ENCODE assay signal across 8 cellular contexts in the genomic region with DNA sequence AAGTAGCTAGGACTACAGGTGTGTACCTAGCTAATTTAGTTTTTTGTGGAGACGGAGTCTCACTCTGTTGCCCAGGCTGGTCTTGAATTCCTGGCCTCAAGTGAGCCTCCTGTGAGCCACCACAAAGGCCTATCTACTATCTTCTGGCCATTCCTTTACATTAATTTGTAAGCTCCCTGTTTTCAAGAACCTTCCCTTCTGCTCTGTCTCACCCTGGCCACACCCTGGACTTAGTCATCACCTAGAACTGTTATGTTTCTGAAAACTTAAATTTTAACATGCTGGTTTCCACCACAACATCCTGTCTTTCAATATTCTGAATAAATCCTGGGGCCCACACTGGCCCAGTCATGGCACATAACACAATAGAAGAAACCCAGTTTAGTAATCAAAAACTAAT. TPM values are rescaled to one million over a fixed set of nuclear protein-coding genes. Genes with fewer than 3 reads are reported as not detected.
DNase-seq lines count a peak whose midpoint lies in the region; ATAC-seq, FAIRE-seq and TF ChIP-seq lines count a peak whose summit lies in the region.

No MANE protein-coding gene starts in this region.

- TF ChIP-seq CTCF in Loucy (conservative IDR thresholded peaks at IDR 0.05; ENCODE audit: low read length) (no peak), mesothelial cell of epicardium (IDR thresholded peaks at IDR 0.05; ENCODE audit: unreplicated experiment) (no peak)

- H3K27me3 Mint-ChIP-seq in naive B cell (no peaks in the 10 kb centered on the region), mesothelial cell of epicardium (ENCODE audit: low read depth) (no peaks in the 10 kb centered on the region)

- peak overlapping the region; percentile 27; the same call in 1 of the 2 replicates for H2AFZ ChIP-seq in Loucy (ENCODE audit: low read length)

- no peaks in the 10 kb centered on the region for H3K36me3 Mint-ChIP-seq in naive B cell
- H3K36me3 Mint-ChIP-seq in mesothelial cell of epicardium = no peaks in the 10 kb centered on the region

- H3K27ac Mint-ChIP-seq in naive B cell = peak overlapping the region; percentile 43 to 83 (median 70)
- no peak overlapping the region for H3K27ac Mint-ChIP-seq in mesothelial cell of epicardium

- H3K79me2 ChIP-seq in Loucy (ENCODE audit: insufficient read depth, low read length) = peaks cover under 1% of the 10 kb centered on the region; the same call in 1 of the 2 replicates

- H3K4me3 Mint-ChIP-seq in naive B cell (peak overlapping the region; percentile 27 to 84 (median 52)), mesothelial cell of epicardium (no peak overlapping the region)

- peak overlapping the region; percentile 59 for H3K4me2 ChIP-seq in Loucy (ENCODE audit: low read depth, low read length, poor library complexity, severe bottlenecking)

- H3K9me2 ChIP-seq in Loucy (replicated peaks; ENCODE audit: low read depth, low read length) = no peaks in the 10 kb centered on the region

- FAIRE-seq in frontal cortex (lab: Jason Lieb, UNC) = no peak

- peak; percentile 49 to 53 for DNase-seq in activated CD4-positive, alpha-beta T cell treated with anti-CD3 and anti-CD28 coated beads for 24 hours (ENCODE audit: low read depth in 2 of 2)
- no peak for DNase-seq in activated CD4-positive, alpha-beta T cell treated with anti-CD3 and anti-CD28 coated beads for 1 hour
- peak; percentile 73 for DNase-seq in activated T-cell treated with anti-CD3 and anti-CD28 coated beads, Interleukin-2, amount 50 U/mL, for 48 hours
- DNase-seq in naive B cell (no peak), frontal cortex (ENCODE audit: low spot score in 2 of 2) (no peak), mesothelial cell of epicardium (ENCODE audit: low spot score in 2 of 2, unreplicated experiment in 2 of 2) (no peak), NCI-H82 treated with DMSO at 0.1 percent for 48 hours (lab: John Stamatoyannopoulos, UW; ENCODE audit: unreplicated experiment) (no peak)

- no peaks in the 10 kb centered on the region for H3K9me3 ChIP-seq in Loucy (ENCODE audit: insufficient read depth, low read depth, low read length)

- H3K4me1 Mint-ChIP-seq in naive B cell (peaks cover 64 to 81% (median 79%) of the 10 kb centered on the region in 3 donors), mesothelial cell of epicardium (peaks cover 15% of the 10 kb centered on the region)

- ATAC-seq in naive B cell (ENCODE audit: low read depth in 2 of 2) = no peak

- no peaks in the 10 kb centered on the region for H3K27me3 ChIP-seq in Loucy (ENCODE audit: insufficient read depth, low read length, poor library complexity, severe bottlenecking)

- H3K9me3 Mint-ChIP-seq in naive B cell (no peaks in the 10 kb centered on the region), mesothelial cell of epicardium (no peaks in the 10 kb centered on the region)

- H3K4me3 ChIP-seq in Loucy (ENCODE audit: low read length, poor library complexity, severe bottlenecking) = peak overlapping the region; percentile 36

- no peaks in the 10 kb centered on the region for H4K20me1 ChIP-seq in Loucy (ENCODE audit: insufficient read depth, low read length, poor library complexity, severe bottlenecking)

- H3K36me3 ChIP-seq in Loucy (ENCODE audit: insufficient read depth, low read length) = no peaks in the 10 kb centered on the region

- 0 out of 2 replicates have a peak, but pooled peaks cover 5% of the 10 kb centered on the region for H3F3A ChIP-seq in Loucy (ENCODE audit: low read depth)

- H3K9ac ChIP-seq in Loucy (ENCODE audit: low read depth, low read length, poor library complexity, severe bottlenecking) = peak overlapping the region; percentile 25

- H3K4me1 ChIP-seq in Loucy (ENCODE audit: insufficient read depth, low read length, poor library complexity, severe bottlenecking) = peaks cover 52% of the 10 kb centered on the region

RNA-seq across cellular contexts. Expression of a gene that starts 4.9 kb away (rescaled TPM):
- 10 to 100 TPM; 37.8 to 51.6 (median 45.6) TPM for polyA plus RNA-seq in naive B cell (ENCODE audit: low read depth in 6 of 6)
- total RNA-seq in frontal cortex (16.3 TPM), mesothelial cell of epicardium (38.0 to 43.0 TPM (median 40.5 TPM) in 3 replicates)

RNA-seq across cellular contexts. Expression of a gene that starts 16.0 kb away (rescaled TPM):
- polyA plus RNA-seq in naive B cell (ENCODE audit: low read depth in 6 of 6) = 10 to 100 TPM; 12.7 to 20.3 (median 14.0) TPM
- 26.5 TPM for total RNA-seq in frontal cortex
- 48.9 to 49.7 TPM (median 49.0 TPM) in 3 replicates for total RNA-seq in mesothelial cell of epicardium

RNA-seq across cellular contexts. Expression of a gene that starts 16.6 kb away (rescaled TPM):
- under 1 TPM in 1 of 6 donors, not detected in 5; 0.03 TPM for polyA plus RNA-seq in naive B cell (ENCODE audit: low read depth in 6 of 6)
- total RNA-seq in frontal cortex = 0.41 TPM
- 6.8 to 9.9 TPM (median 9.2 TPM) in 3 replicates for total RNA-seq in mesothelial cell of epicardium

RNA-seq across cellular contexts. Expression of a gene that starts 20.0 kb away (rescaled TPM):
- 10 to 100 TPM; 66.1 to 98.8 (median 87.7) TPM for polyA plus RNA-seq in naive B cell (ENCODE audit: low read depth in 6 of 6)
- total RNA-seq in frontal cortex = 143 TPM
- total RNA-seq in mesothelial cell of epicardium = 70.1 to 72.0 TPM (median 70.8 TPM) in 3 replicates

RNA-seq across cellular contexts. Expression of a gene that starts 22.9 kb away (rescaled TPM):
- polyA plus RNA-seq in naive B cell (ENCODE audit: low read depth in 6 of 6) = 10 to 100 TPM; 13.1 to 33.0 (median 18.5) TPM
- 8.2 TPM for total RNA-seq in frontal cortex
- 42.6 to 48.4 TPM (median 47.4 TPM) in 3 replicates for total RNA-seq in mesothelial cell of epicardium

Comparison
In these comparisons a context has a peak if more than half of its experiments do, and no peak if none do; other contexts are left out.
1. DNase-seq: peak in activated CD4-positive, alpha-beta T cell treated with anti-CD3 and anti-CD28 coated beads for 24 hours (2 of 2) and activated T-cell treated with anti-CD3 and anti-CD28 coated beads, Interleukin-2, amount 50 U/mL, for 48 hours (2 of 2); none in activated CD4-positive, alpha-beta T cell treated with anti-CD3 and anti-CD28 coated beads for 1 hour (single experiment), naive B cell (single experiment), frontal cortex (0 of 2), mesothelial cell of epicardium (0 of 2) and NCI-H82 treated with DMSO at 0.1 percent for 48 hours (single experiment).